Comparison of ENCODE assay signal across 14 cellular contexts in the genomic region with DNA sequence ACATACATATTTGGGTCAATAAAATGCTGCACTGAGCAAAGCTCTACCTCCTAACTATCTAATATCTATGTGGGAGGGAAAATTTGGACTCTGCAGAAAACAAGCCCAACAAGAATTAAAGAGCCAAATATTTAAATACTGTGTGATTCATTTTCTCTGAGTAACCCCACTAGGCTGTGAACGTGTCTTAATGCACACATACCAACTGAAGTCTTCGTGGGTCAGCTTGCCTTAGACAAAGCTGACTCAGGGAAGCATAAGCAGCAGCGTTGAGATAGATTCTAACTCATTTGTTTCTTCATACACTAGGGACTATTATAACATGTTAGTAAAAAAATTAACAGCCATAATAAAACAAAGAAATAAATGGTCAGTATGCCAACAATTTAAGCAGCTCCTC.
DNase-seq lines count a peak whose midpoint lies in the region; ATAC-seq and TF ChIP-seq lines count a peak whose summit lies in the region.
"Had no signal": no experiment of that assay in that cellular context is flagged by ENCODE, and none has a peak within 500 bp of the region (broad histone marks: within the 10 kb centered on the region; RNA-seq: fewer than 3 reads in every experiment).

No MANE protein-coding gene starts in this region.

- TF ChIP-seq EP300 in SK-N-SH (IDR thresholded peaks at IDR 0.05; ENCODE audit: borderline replicate concordance in 1 of 2, low read depth in 1 of 2, low read length in 1 of 2), result no peak

- no peak for ATAC-seq in activated naive CD4-positive, alpha-beta T cell treated with anti-CD3 and anti-CD28 coated beads, Interleukin-2, amount 50 U/mL, for 72 hours

- H3K4me2 ChIP-seq in GM23248 (ENCODE audit: unreplicated experiment), result peak overlapping the region; percentile 29
- no peak overlapping the region for H3K4me2 ChIP-seq in SK-N-SH

- TF ChIP-seq RAD21 in SK-N-SH (IDR thresholded peaks at IDR 0.05; ENCODE audit: low read length), result no peak

- H3K4me1 Mint-ChIP-seq in activated naive CD8-positive, alpha-beta T cell treated with anti-CD3 and anti-CD28 coated beads for 36 hours, result no peaks in the 10 kb centered on the region
- H3K4me1 Mint-ChIP-seq: activated B cell treated with CpG ODN at 0.5 μM for 24 hours, immature natural killer cell had no signal

- peaks cover 38% of the 10 kb centered on the region for H3K4me1 ChIP-seq in GM23248 (ENCODE audit: insufficient read depth)
- H3K4me1 ChIP-seq in SK-N-SH (ENCODE audit: control insufficient read depth in 1 of 2, insufficient read depth in 2 of 2, low read depth in 1 of 2, low read length in 1 of 2), result peaks cover 0 to 5% of the 10 kb centered on the region in 2 experiments; a peak in 1 of 4 replicates
- H3K4me1 ChIP-seq: right atrium auricular region, SJCRH30 had no signal

- in situ Hi-C loops in GM23248 (cut with MboI), result no loop called here

- 0 out of 2 replicates have a peak overlapping the region, but pooled peaks have one; percentile 6 for H2AFZ ChIP-seq in GM23248
- no peak overlapping the region for H2AFZ ChIP-seq in SK-N-SH (ENCODE audit: low read depth)

- H3K4me3 ChIP-seq in GM23248 (no peak overlapping the region), SK-N-SH (ENCODE audit: low read depth in 2 of 2, low read length in 1 of 2) (no peak overlapping the region)
- H3K4me3 ChIP-seq: right atrium auricular region, SJCRH30 had no signal

- no peaks in the 10 kb centered on the region for H3K27me3 Mint-ChIP-seq in activated naive CD8-positive, alpha-beta T cell treated with anti-CD3 and anti-CD28 coated beads for 36 hours
- H3K27me3 Mint-ChIP-seq: activated B cell treated with CpG ODN at 0.5 μM for 24 hours, brain had no signal

- POLR2A ChIA-PET in SK-N-SH (lab: Yijun Ruan, JAX), result no interaction called here

- H3K9me3 Mint-ChIP-seq in activated naive CD4-positive, alpha-beta T cell treated with anti-CD3 and anti-CD28 coated beads, Interleukin-2, amount 50 U/mL, for 72 hours, result peaks cover 3 to 7% of the 10 kb centered on the region in 2 donors
- H3K9me3 Mint-ChIP-seq in activated naive CD8-positive, alpha-beta T cell treated with anti-CD3 and anti-CD28 coated beads for 36 hours, result peaks cover 2% of the 10 kb centered on the region
- H3K9me3 Mint-ChIP-seq: activated B cell treated with CpG ODN at 0.5 μM for 24 hours had no signal

- H3K79me2 ChIP-seq in GM23248 (ENCODE audit: insufficient read depth) (no peaks in the 10 kb centered on the region), SK-N-SH (ENCODE audit: insufficient read depth) (no peaks in the 10 kb centered on the region)

- no peaks in the 10 kb centered on the region for H3K27me3 ChIP-seq in GM23248 (replicated peaks; ENCODE audit: insufficient read depth)
- no peaks in the 10 kb centered on the region for H3K27me3 ChIP-seq in SK-N-SH (ENCODE audit: insufficient read depth)
- H3K27me3 ChIP-seq: right atrium auricular region, SJCRH30 had no signal

- H3K27ac Mint-ChIP-seq in activated naive CD4-positive, alpha-beta T cell treated with anti-CD3 and anti-CD28 coated beads, Interleukin-2, amount 50 U/mL, for 72 hours, result no peak overlapping the region
- H3K27ac Mint-ChIP-seq in activated naive CD8-positive, alpha-beta T cell treated with anti-CD3 and anti-CD28 coated beads for 36 hours, result no peak overlapping the region
- H3K27ac Mint-ChIP-seq: activated B cell treated with CpG ODN at 0.5 μM for 24 hours, brain, immature natural killer cell had no signal

- H3K36me3 Mint-ChIP-seq in activated naive CD4-positive, alpha-beta T cell treated with anti-CD3 and anti-CD28 coated beads, Interleukin-2, amount 50 U/mL, for 72 hours, result no peaks in the 10 kb centered on the region
- no peaks in the 10 kb centered on the region for H3K36me3 Mint-ChIP-seq in activated naive CD8-positive, alpha-beta T cell treated with anti-CD3 and anti-CD28 coated beads for 36 hours
- H3K36me3 Mint-ChIP-seq: brain had no signal

- no peaks in the 10 kb centered on the region for H3K36me3 ChIP-seq in GM23248 (ENCODE audit: low read depth)
- H3K36me3 ChIP-seq in SK-N-SH (replicated peaks in 1 of 2; ENCODE audit: control insufficient read depth in 1 of 2, insufficient read depth in 2 of 2, low read length in 1 of 2), result no peaks in the 10 kb centered on the region
- H3K36me3 ChIP-seq: right atrium auricular region, SJCRH30 had no signal

- CTCF ChIA-PET in SK-N-SH (lab: Yijun Ruan, JAX), result interaction anchor here (0.8 kb wide), 2 partner anchors 17 to 28 kb away, joined by 3 to 4 read pairs; no protein-coding TSS in a partner anchor

- H3K9me3 ChIP-seq in GM23248 (ENCODE audit: low read depth) (no peaks in the 10 kb centered on the region), SK-N-SH (no peaks in the 10 kb centered on the region)
- H3K9me3 ChIP-seq: right atrium auricular region, SJCRH30 had no signal

- no peak overlapping the region for H3K4me3 Mint-ChIP-seq in activated naive CD8-positive, alpha-beta T cell treated with anti-CD3 and anti-CD28 coated beads for 36 hours
- H3K4me3 Mint-ChIP-seq: activated B cell treated with CpG ODN at 0.5 μM for 24 hours, brain, immature natural killer cell had no signal

- 0 to 2% methylated on average over 3 of the region's 3 CpGs for WGBS in GM23248 (ENCODE audit: low coverage in 1 of 2, low lambda C conversion rate in 2 of 2, missing lambda C conversion rate in 2 of 2), 2 experiments
- WGBS in SK-N-SH (ENCODE audit: low lambda C conversion rate), result 28% methylated on average over 3 of the region's 3 CpGs

- H3K9me2 ChIP-seq in GM23248 (ENCODE audit: insufficient read depth), result no peaks in the 10 kb centered on the region
- H3K9me2 ChIP-seq in SK-N-SH, result no peaks in the 10 kb centered on the region

- H3K27ac ChIP-seq in GM23248 (peak overlapping the region; percentile 47), SK-N-SH (ENCODE audit: low read depth in 2 of 2, low read length in 1 of 2) (peak overlapping the region in 1 of 2 experiments; percentile 20; a peak in 2 of 4 replicates)
- H3K27ac ChIP-seq: right atrium auricular region, SJCRH30 had no signal

- H3K9ac ChIP-seq in GM23248 (peak overlapping the region; percentile 10; the same call in 1 of the 2 replicates), SK-N-SH (no peak overlapping the region; the same call in 1 of the 2 replicates)

- H4K20me1 ChIP-seq in GM23248 (ENCODE audit: insufficient read depth) (no peaks in the 10 kb centered on the region), SK-N-SH (ENCODE audit: insufficient read depth) (no peaks in the 10 kb centered on the region)

- H3F3A ChIP-seq in GM23248 (ENCODE audit: insufficient read depth) (peaks cover 31% of the 10 kb centered on the region), SK-N-SH (replicated peaks; ENCODE audit: insufficient read depth) (no peaks in the 10 kb centered on the region)

- no peak for TF ChIP-seq CTCF in SK-N-SH (IDR thresholded peaks at IDR 0.05)

- DNase-seq in GM23248 (peak; percentile 94), SK-N-SH (no peak), fibroblast of peridontal ligament (ENCODE audit: extremely low read depth) (peak; percentile 83), stromal cell of bone marrow (ENCODE audit: low read depth) (peak; percentile 79)
- DNase-seq in activated naive CD4-positive, alpha-beta T cell treated with anti-CD3 and anti-CD28 coated beads, Interleukin-2, amount 50 U/mL, for 72 hours (ENCODE audit: low spot score in 2 of 2), result no peak
- DNase-seq in activated T-cell treated with anti-CD3 and anti-CD28 coated beads, Interleukin-2, amount 50 U/mL, for 48 hours, result no peak
- no peak for DNase-seq in activated naive CD8-positive, alpha-beta T cell treated with anti-CD3 and anti-CD28 coated beads for 36 hours
- DNase-seq: activated B cell treated with CpG ODN at 0.5 μM for 24 hours, immature natural killer cell, NCI-H1417, NCI-H526 treated with DMSO at 0.1 percent for 48 hours, SJCRH30 had no signal

TF ChIP-seq in SK-N-SH, 30 proteins besides CTCF, POLR2A, EP300 and RAD21:
- TF ChIP-seq FOSL2 (IDR thresholded peaks at IDR 0.05; ENCODE audit: borderline replicate concordance, low read depth) (peak; percentile 23; the same call in 1 of the 2 replicates), ELF1 (IDR thresholded peaks at IDR 0.05) (no peak), MEF2A (IDR thresholded peaks at IDR 0.05; ENCODE audit: borderline replicate concordance, low read depth) (no peak), FOXJ3 (CRISPR knock-in tag; IDR thresholded peaks at IDR 0.05) (no peak), TAF1 (IDR thresholded peaks at IDR 0.05; ENCODE audit: borderline replicate concordance, low read depth, low read length) (no peak), YY1 (IDR thresholded peaks at IDR 0.05; ENCODE audit: low read depth) (no peak), GATA2 (CRISPR knock-in tag; IDR thresholded peaks at IDR 0.05) (no peak)
- TF ChIP-seq, protein P1, sequence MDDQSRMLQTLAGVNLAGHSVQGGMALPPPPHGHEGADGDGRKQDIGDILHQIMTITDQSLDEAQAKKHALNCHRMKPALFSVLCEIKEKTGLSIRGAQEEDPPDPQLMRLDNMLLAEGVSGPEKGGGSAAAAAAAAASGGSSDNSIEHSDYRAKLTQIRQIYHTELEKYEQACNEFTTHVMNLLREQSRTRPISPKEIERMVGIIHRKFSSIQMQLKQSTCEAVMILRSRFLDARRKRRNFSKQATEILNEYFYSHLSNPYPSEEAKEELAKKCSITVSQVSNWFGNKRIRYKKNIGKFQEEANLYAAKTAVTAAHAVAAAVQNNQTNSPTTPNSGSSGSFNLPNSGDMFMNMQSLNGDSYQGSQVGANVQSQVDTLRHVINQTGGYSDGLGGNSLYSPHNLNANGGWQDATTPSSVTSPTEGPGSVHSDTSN (IDR thresholded peaks at IDR 0.05), result no peak

Comparison
In these comparisons a context has a peak if more than half of its experiments do, and no peak if none do; other contexts are left out.
1. DNase-seq: peak in GM23248 (single experiment), fibroblast of peridontal ligament (single experiment) and stromal cell of bone marrow (single experiment); none in SK-N-SH (single experiment), activated naive CD4-positive, alpha-beta T cell treated with anti-CD3 and anti-CD28 coated beads, Interleukin-2, amount 50 U/mL, for 72 hours (0 of 2), activated T-cell treated with anti-CD3 and anti-CD28 coated beads, Interleukin-2, amount 50 U/mL, for 48 hours (0 of 2) and activated naive CD8-positive, alpha-beta T cell treated with anti-CD3 and anti-CD28 coated beads for 36 hours (single experiment).